ENCODE assay signal across 18 cellular contexts in the genomic region with DNA sequence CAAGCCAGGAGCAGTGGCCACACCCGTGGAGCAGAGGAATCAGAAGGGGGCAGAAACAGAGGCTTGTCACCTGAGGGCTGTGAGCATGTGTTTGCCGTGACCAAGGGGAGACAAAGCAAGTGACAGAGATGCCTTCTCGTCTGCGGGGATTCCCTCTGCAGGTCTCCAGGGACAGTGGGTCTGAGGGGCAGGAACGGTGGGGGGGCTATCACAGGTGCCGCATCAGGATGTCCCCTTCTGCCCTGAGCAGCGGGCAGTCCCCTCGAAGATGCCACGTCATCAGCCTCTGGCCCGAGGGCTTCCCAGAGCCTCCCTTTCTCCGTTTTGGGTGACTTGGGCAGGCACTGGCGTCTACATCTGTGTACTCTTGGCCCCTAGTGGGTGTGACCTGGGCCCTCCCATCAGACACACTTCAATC.
DNase-seq lines count a peak whose midpoint lies in the region; ATAC-seq lines count a peak whose summit lies in the region.
"Had no signal": no experiment of that assay in that cellular context is flagged by ENCODE, and none has a peak within 500 bp of the region (broad histone marks: within the 10 kb centered on the region; RNA-seq: fewer than 3 reads in every experiment).

No MANE protein-coding gene starts in this region.

- H3K36me3 ChIP-seq in trophoblast cell (ENCODE audit: control insufficient read depth in 1 of 2, insufficient read depth in 2 of 2, low read length in 2 of 2) = no peaks in the 10 kb centered on the region
- H3K36me3 ChIP-seq: tibial nerve had no signal

- peak overlapping the region; percentile 20 for H4K91ac ChIP-seq in trophoblast cell (ENCODE audit: low read depth, low read length)

- ATAC-seq in GM21529 (IDR thresholded peaks at IDR 0.05; ENCODE audit: unreplicated experiment) = peak; percentile 39
- peak; percentile 33 for ATAC-seq in HG03565 (IDR thresholded peaks at IDR 0.05; ENCODE audit: unreplicated experiment)
- ATAC-seq in HG03095 (IDR thresholded peaks at IDR 0.05; ENCODE audit: unreplicated experiment) = no peak
- ATAC-seq: naive thymus-derived CD4-positive, alpha-beta T cell had no signal

- no peak overlapping the region for H2AFZ ChIP-seq in trophoblast cell (ENCODE audit: insufficient read depth, low read length, poor library complexity)

- no peak overlapping the region for H4K8ac ChIP-seq in trophoblast cell (ENCODE audit: low read depth, low read length)

- no peaks in the 10 kb centered on the region for H3K27me3 ChIP-seq in trophoblast cell (ENCODE audit: insufficient read depth, low read length)
- H3K27me3 ChIP-seq: tibial nerve had no signal

- no peak overlapping the region for H3K18ac ChIP-seq in trophoblast cell (ENCODE audit: low read length)

- no peak overlapping the region for H3K14ac ChIP-seq in trophoblast cell (ENCODE audit: low read length)

- no peak overlapping the region for H2AK5ac ChIP-seq in trophoblast cell (ENCODE audit: low read length)

- no peak overlapping the region for H3K9ac ChIP-seq in trophoblast cell (ENCODE audit: low read length)

- H3K9me3 ChIP-seq in trophoblast cell (ENCODE audit: insufficient read depth, low read depth, low read length) = no peaks in the 10 kb centered on the region
- H3K9me3 ChIP-seq: tibial nerve had no signal

- H2BK120ac ChIP-seq in trophoblast cell (ENCODE audit: insufficient read depth, low read length, poor library complexity) = no peak overlapping the region

- no peak overlapping the region for H4K12ac ChIP-seq in trophoblast cell (ENCODE audit: low read depth, low read length)

- no peak overlapping the region for H2BK5ac ChIP-seq in trophoblast cell (ENCODE audit: low read depth, low read length, poor library complexity)

- H3K4ac ChIP-seq in trophoblast cell (ENCODE audit: low read depth, low read length) = no peak overlapping the region

- H3K23ac ChIP-seq in trophoblast cell (ENCODE audit: low read length) = no peak overlapping the region

- no peak overlapping the region for H3K27ac ChIP-seq in trophoblast cell (ENCODE audit: low read depth, low read length)
- H3K27ac ChIP-seq: tibial nerve had no signal

- H3K79me2 ChIP-seq in trophoblast cell (ENCODE audit: control insufficient read depth, insufficient read depth, low read length, poor library complexity) = no peaks in the 10 kb centered on the region

- H2BK12ac ChIP-seq in trophoblast cell (ENCODE audit: low read length) = no peak overlapping the region

- peaks cover 5% of the 10 kb centered on the region for H3K79me1 ChIP-seq in trophoblast cell (ENCODE audit: low read length)

- no CpG with 5 or more reads among the region's 12 CpGs for WGBS in trophoblast cell (ENCODE audit: extremely low coverage, insufficient coverage, insufficient read length)

- DNase-seq in NCI-H2171 (lab: John Stamatoyannopoulos, UW) (peak; percentile 29), NCI-H2171 treated with DMSO at 0.1 percent for 48 hours (lab: John Stamatoyannopoulos, UW) (no peak), trophoblast cell (no peak), occipital lobe (lab: John Stamatoyannopoulos, UW) (no peak), NCI-H128 (lab: John Stamatoyannopoulos, UW; ENCODE audit: unreplicated experiment) (no peak)
- DNase-seq: activated naive CD4-positive, alpha-beta T cell treated with anti-CD3 and anti-CD28 coated beads, Interleukin-2, amount 50 U/mL, for 16 hours; CD4-positive, CD25-positive, alpha-beta regulatory T cell; dermis blood vessel endothelial cell; DMS53; erythroblast; HFFc6; naive thymus-derived CD4-positive, alpha-beta T cell; small intestine; T-helper 9 cell had no signal

- no peak overlapping the region for H3K4me3 ChIP-seq in trophoblast cell (ENCODE audit: low read depth, low read length)
- H3K4me3 ChIP-seq: tibial nerve had no signal

- no peak overlapping the region for H3K4me2 ChIP-seq in trophoblast cell (ENCODE audit: low read length)

- H3K4me1 ChIP-seq in trophoblast cell (ENCODE audit: control insufficient read depth in 1 of 2, insufficient read depth in 2 of 2, low read length in 2 of 2) = peaks cover 4 to 11% of the 10 kb centered on the region in 2 experiments
- H3K4me1 ChIP-seq: tibial nerve had no signal
